15 cellular contexts compared by ENCODE assay signal in the genomic region with DNA sequence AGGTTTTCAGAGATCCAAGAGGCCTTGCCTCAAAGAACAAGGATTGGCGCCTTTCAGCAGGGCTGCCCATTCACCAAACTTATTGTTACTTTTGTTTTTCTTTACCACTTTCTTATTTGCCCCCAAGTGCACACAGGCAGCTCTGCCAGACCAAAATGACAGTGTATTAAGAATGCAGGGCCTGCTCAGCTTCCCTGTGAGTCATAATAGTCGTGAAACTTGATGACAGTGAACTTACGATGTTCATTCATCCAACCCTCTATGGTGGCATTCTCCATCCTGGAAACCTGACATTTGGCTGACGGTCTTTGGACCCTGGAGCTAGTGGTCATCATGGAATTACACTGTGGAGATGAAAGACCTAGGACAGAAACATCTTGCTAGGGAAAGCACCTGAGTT. TPM values are rescaled to one million over a fixed set of nuclear protein-coding genes. Genes with fewer than 3 reads are reported as not detected.
A peak's percentile ranks its signal among the peaks of the same experiment; 100 is the strongest.
DNase-seq lines count a peak whose midpoint lies in the region; ATAC-seq and TF ChIP-seq lines count a peak whose summit lies in the region.
"Had no signal": no experiment of that assay in that cellular context is flagged by ENCODE, and none has a peak within 500 bp of the region (broad histone marks: within the 10 kb centered on the region; RNA-seq: fewer than 3 reads in every experiment).

No MANE protein-coding gene starts in this region.

- TF ChIP-seq CTCF in psoas muscle (IDR thresholded peaks at IDR 0.05): no peak
- TF ChIP-seq CTCF in lower lobe of right lung (IDR thresholded peaks at IDR 0.05): no peak
- TF ChIP-seq CTCF in esophagus muscularis mucosa (IDR thresholded peaks at IDR 0.05): no peak

- H3K27ac ChIP-seq in psoas muscle (peak overlapping the region; percentile 11), lower lobe of right lung (no peak overlapping the region), esophagus muscularis mucosa (replicated peaks in 1 of 4) (no peak overlapping the region), SJCRH30 (no peak overlapping the region)

- H3K9me3 ChIP-seq in psoas muscle: no peaks in the 10 kb centered on the region
- H3K9me3 ChIP-seq in lower lobe of right lung: no peaks in the 10 kb centered on the region
- no peaks in the 10 kb centered on the region for H3K9me3 ChIP-seq in esophagus muscularis mucosa
- H3K9me3 ChIP-seq in SJCRH30 (replicated peaks): no peaks in the 10 kb centered on the region

- no peak for TF ChIP-seq EP300 in esophagus muscularis mucosa (IDR thresholded peaks at IDR 0.05)

- no peak overlapping the region for H3K4me3 ChIP-seq in psoas muscle
- no peak overlapping the region for H3K4me3 ChIP-seq in lower lobe of right lung
- H3K4me3 ChIP-seq in esophagus muscularis mucosa: no peak overlapping the region
- H3K4me3 ChIP-seq in SJCRH30: no peak overlapping the region

- no peaks in the 10 kb centered on the region for H3K27me3 ChIP-seq in psoas muscle (ENCODE audit: insufficient read depth in 3 of 3, low read length in 2 of 3)
- H3K27me3 ChIP-seq in lower lobe of right lung (ENCODE audit: low read depth): peaks cover 6% of the 10 kb centered on the region
- H3K27me3 ChIP-seq in esophagus muscularis mucosa: peaks cover 0 to 29% (median 0%) of the 10 kb centered on the region in 4 donors
- H3K27me3 ChIP-seq in SJCRH30: no peaks in the 10 kb centered on the region

- no peak for TF ChIP-seq POLR2A in esophagus muscularis mucosa (IDR thresholded peaks at IDR 0.05; ENCODE audit: low read depth)

- 55 to 67% (median 59%) methylated on average over 4 of the region's 4 CpGs for WGBS in psoas muscle, 3 donors
- WGBS in esophagus muscularis mucosa: 80% methylated on average over 4 of the region's 4 CpGs

- intact Hi-C loops in psoas muscle (cut with DNase I): loop anchor here in 1 of 2 donors (5.0 kb wide), 1 partner anchor 36 kb away; no protein-coding TSS in a partner anchor
- intact Hi-C loops in lower lobe of right lung (cut with DNase I): no loop called here
- intact Hi-C loops in esophagus muscularis mucosa (cut with DNase I): no loop called here

- no peak for DNase-seq in psoas muscle
- DNase-seq in lower lobe of right lung: no peak
- no peak for DNase-seq in esophagus muscularis mucosa (ENCODE audit: extremely low spot score)
- DNase-seq in SJCRH30: no peak
- no peak for DNase-seq in NCI-H774 (lab: John Stamatoyannopoulos, UW)
- DNase-seq: activated CD4-positive, alpha-beta T cell treated with anti-CD3 and anti-CD28 coated beads, Interleukin-2, amount 50 U/mL, for 1 hour; activated effector memory CD4-positive, alpha-beta T cell treated with anti-CD3 and anti-CD28 coated beads, Interleukin-2, amount 50 U/mL, for 16 hours; NCI-H1436; NCI-H510A; small intestine had no signal

- H3K4me1 ChIP-seq in psoas muscle (peaks cover 37% of the 10 kb centered on the region), lower lobe of right lung (no peaks in the 10 kb centered on the region), esophagus muscularis mucosa (peaks cover 0 to under 1% (median 0%) of the 10 kb centered on the region in 4 donors), SJCRH30 (no peaks in the 10 kb centered on the region)

- ATAC-seq in GM18873 (IDR thresholded peaks at IDR 0.05; ENCODE audit: low FRiP score, unreplicated experiment) (peak; percentile 35), HG02610 (IDR thresholded peaks at IDR 0.05; ENCODE audit: unreplicated experiment) (peak; percentile 30), HG03558 (IDR thresholded peaks at IDR 0.05; ENCODE audit: extremely low read depth, unreplicated experiment) (peak; percentile 21), psoas muscle (peak; percentile 52 to 76 (median 74)), lower lobe of right lung (no peak)
- ATAC-seq: HepG2 had no signal

- H3K36me3 ChIP-seq in psoas muscle (ENCODE audit: insufficient read depth in 1 of 2, low read depth in 1 of 2) (peaks cover 0 to 11% of the 10 kb centered on the region in 2 donors), lower lobe of right lung (no peaks in the 10 kb centered on the region), esophagus muscularis mucosa (peaks cover 0 to 9% (median 0%) of the 10 kb centered on the region in 4 donors), SJCRH30 (no peaks in the 10 kb centered on the region)

RNA-seq across cellular contexts. Expression of a gene that starts 44.3 kb away (rescaled TPM):
- total RNA-seq in psoas muscle (10 to 100 TPM; 12.9 to 96.2 (median 20.6) TPM), lower lobe of right lung (not detected), esophagus muscularis mucosa (1 to 10 TPM in 1 of 4 donors, under 1 TPM in 3; under 0.01 to 1.6 (median 0.82) TPM)
- 10 to 100 TPM in 2 of 3 donors, 1 to 10 TPM in 1; 3.2 to 63.4 (median 33.3) TPM for polyA plus RNA-seq in psoas muscle
- 0.02 TPM in 1 of 2 replicates, not detected in the other for total RNA-seq in SJCRH30 (2014; rRNA removed; shearing (Covaris generic))
- total RNA-seq: fibroblast of villous mesenchyme, HepG2 had no signal
- polyA plus RNA-seq: HepG2 had no signal

Comparison
In these comparisons a context has a peak if more than half of its experiments do, and no peak if none do; other contexts are left out.
1. ATAC-seq: peak in GM18873 (single experiment), HG02610 (single experiment), HG03558 (single experiment) and psoas muscle (4 of 4); none in lower lobe of right lung (0 of 2).
2. RNA of a gene that starts 44.3 kb away (total RNA-seq): 12.9 to 96.2 TPM in psoas muscle; under 0.01 to 1.6 TPM in esophagus muscularis mucosa, not detected in lower lobe of right lung (single experiment) and 0.02 TPM in SJCRH30; every median in the first group is over 4 times any median in the second.